ENCODE assay signal across 8 cellular contexts in genomic region chr10:96512997-96513685, GRCh38. TPM values are rescaled to one million over a fixed set of nuclear protein-coding genes. Genes with fewer than 3 reads are reported as not detected.
DNase-seq lines count a peak whose midpoint lies in the region; ATAC-seq and TF ChIP-seq lines count a peak whose summit lies in the region.

No MANE protein-coding gene starts in this region.

- H3K9ac ChIP-seq in neuronal stem cell (ENCODE audit: low read depth, low read length, poor library complexity) = peak overlapping the region; percentile 94

- peak overlapping the region; percentile 86 for H3K23ac ChIP-seq in neuronal stem cell (ENCODE audit: low read depth, low read length, poor library complexity)

- peak; percentile 29 for ATAC-seq in HG03025 (IDR thresholded peaks at IDR 0.05; ENCODE audit: low FRiP score, unreplicated experiment)

- peak; percentile 18 to 21 for DNase-seq in activated CD4-positive, alpha-beta T cell treated with anti-CD3 and anti-CD28 coated beads for 4 hours
- no peak for DNase-seq in activated CD4-positive, alpha-beta T cell treated with anti-CD3 and anti-CD28 coated beads for 48 hours
- peak; percentile 41 to 51 for DNase-seq in activated CD4-positive, alpha-beta T cell treated with anti-CD3 and anti-CD28 coated beads, Interleukin-2, amount 50 U/mL, for 48 hours
- DNase-seq in fibroblast of mammary gland (ENCODE audit: low read depth) = peak; percentile 15
- DNase-seq in neuronal stem cell (ENCODE audit: low spot score) = no peak
- no peak for DNase-seq in GF-D8 (lab: John Stamatoyannopoulos, UW)
- DNase-seq in OCI-M1 (lab: John Stamatoyannopoulos, UW) = no peak

- H3K18ac ChIP-seq in neuronal stem cell (ENCODE audit: low read length) = peak overlapping the region; percentile 89

- no peak overlapping the region for H2BK5ac ChIP-seq in neuronal stem cell (ENCODE audit: low read length)

- peaks cover 0 to 2% of the 10 kb centered on the region in 2 donors for H3K9me3 ChIP-seq in neuronal stem cell (replicated peaks in 1 of 2; ENCODE audit: control insufficient read depth in 2 of 2, insufficient read depth in 1 of 2, low read depth in 1 of 2, low read length in 2 of 2)

- H4K8ac ChIP-seq in neuronal stem cell (ENCODE audit: low read depth, low read length) = no peak overlapping the region

- no peak overlapping the region for H2BK12ac ChIP-seq in neuronal stem cell (ENCODE audit: low read length)

- peak overlapping the region; percentile 98 for H3K4me2 ChIP-seq in neuronal stem cell (ENCODE audit: insufficient read depth, low read length, poor library complexity, severe bottlenecking)

- peak overlapping the region; percentile 96 for H2AFZ ChIP-seq in neuronal stem cell (ENCODE audit: low read length)

- H3K79me1 ChIP-seq in neuronal stem cell (ENCODE audit: low read depth, low read length) = no peaks in the 10 kb centered on the region

- peaks cover 8 to 13% of the 10 kb centered on the region in 2 donors for H3K4me1 ChIP-seq in neuronal stem cell (ENCODE audit: control insufficient read depth in 2 of 2, insufficient read depth in 1 of 2, low read depth in 1 of 2, low read length in 2 of 2)

- H3K36me3 ChIP-seq in neuronal stem cell (replicated peaks in 1 of 2; ENCODE audit: control insufficient read depth in 2 of 2, insufficient read depth in 2 of 2, low read length in 2 of 2) = no peaks in the 10 kb centered on the region

- no peak for TF ChIP-seq CTCF in fibroblast of mammary gland (conservative IDR thresholded peaks at IDR 0.05; ENCODE audit: control insufficient read depth, insufficient read depth, low read depth, low read length)

- peaks cover 0 to 31% (median 19%) of the 10 kb centered on the region in 3 experiments for H3K27me3 ChIP-seq in neuronal stem cell (ENCODE audit: control insufficient read depth in 3 of 3, insufficient read depth in 3 of 3, low read depth in 1 of 3, low read length in 3 of 3)

- no peak overlapping the region for H3K4ac ChIP-seq in neuronal stem cell (ENCODE audit: low read length)

- WGBS in neuronal stem cell (ENCODE audit: extremely low coverage in 2 of 2, insufficient read length in 2 of 2, insufficient replicate concordance in 1 of 2), 2 donors = no CpG with 5 or more reads among the region's 54 CpGs

- peak overlapping the region; percentile 36 for H3K27ac ChIP-seq in neuronal stem cell (replicated peaks; ENCODE audit: low read length)

- peak overlapping the region; percentile 47 for H2BK15ac ChIP-seq in neuronal stem cell (ENCODE audit: low read length)

- H3K14ac ChIP-seq in neuronal stem cell (ENCODE audit: low read length) = no peak overlapping the region

- peak overlapping the region; percentile 30 for H3K4me3 ChIP-seq in fibroblast of mammary gland (ENCODE audit: control insufficient read depth, low read depth, low read length)
- peak overlapping the region; percentile 49 to 80 for H3K4me3 ChIP-seq in neuronal stem cell (ENCODE audit: low read length in 2 of 2)

- H2BK120ac ChIP-seq in neuronal stem cell (ENCODE audit: low read depth, low read length) = no peak overlapping the region

- no peak overlapping the region for H4K91ac ChIP-seq in neuronal stem cell (ENCODE audit: low read depth, low read length, poor library complexity)

- no peak overlapping the region for H2AK5ac ChIP-seq in neuronal stem cell (ENCODE audit: low read depth, low read length)

RNA-seq across cellular contexts. Expression of gene TLL2, which starts 0.6 kb away (rescaled TPM):
- polyA plus RNA-seq in neuronal stem cell (2013, experiment 1 of 2) = 0.38 TPM
- 0.22 TPM for polyA plus RNA-seq in neuronal stem cell (2013, experiment 2 of 2)

Comparison
In these comparisons a context has a peak if more than half of its experiments do, and no peak if none do; other contexts are left out.
1. DNase-seq: peak in activated CD4-positive, alpha-beta T cell treated with anti-CD3 and anti-CD28 coated beads for 4 hours (2 of 2), activated CD4-positive, alpha-beta T cell treated with anti-CD3 and anti-CD28 coated beads, Interleukin-2, amount 50 U/mL, for 48 hours (2 of 2) and fibroblast of mammary gland (single experiment); none in activated CD4-positive, alpha-beta T cell treated with anti-CD3 and anti-CD28 coated beads for 48 hours (single experiment), neuronal stem cell (single experiment), GF-D8 (single experiment) and OCI-M1 (single experiment).